ENCODE assay signal across 10 cellular contexts in genomic region chr6:160029525-160029924, GRCh38.
DNase-seq lines count a peak whose midpoint lies in the region; TF ChIP-seq lines count a peak whose summit lies in the region.
"Had no signal": no experiment of that assay in that cellular context is flagged by ENCODE, and none has a peak within 500 bp of the region (broad histone marks: within the 10 kb centered on the region; RNA-seq: fewer than 3 reads in every experiment).

No MANE protein-coding gene starts in this region.

- H3K4me2 ChIP-seq in BLaER1 treated with 17β-estradiol and CSF1 and Interleukin-3, amounts not matched to agents 10 nM and 100 nM: peak overlapping the region in 8 of 11 experiments; percentile 5 to 63 (median 52); a peak in 14 of 22 replicates

- H3K36me3 ChIP-seq in BLaER1 treated with 17β-estradiol and CSF1 and Interleukin-3, amounts not matched to agents 10 nM and 100 nM: peaks cover 77 to 100% (median 96%) of the 10 kb centered on the region in 11 experiments

- H3K4me3 Mint-ChIP-seq in activated T-helper 1 cell treated with anti-CD3 and anti-CD28 coated beads, Interleukin-12 subunit alpha, Interleukin-12 subunit beta, Interleukin-2, Interleukin-4 antibody, amounts not matched to agents 30 ng/mL and 10 ng/mL and 1 ng/mL, durations not matched to agents 14 hours and 24 hours and 36 hours: no peak overlapping the region
- no peak overlapping the region for H3K4me3 Mint-ChIP-seq in immature natural killer cell

- DNase-seq in activated T-helper 1 cell treated with anti-CD3 and anti-CD28 coated beads, Interleukin-12 subunit alpha, Interleukin-12 subunit beta, Interleukin-2, Interleukin-4 antibody, amounts not matched to agents 30 ng/mL and 10 ng/mL and 1 ng/mL, durations not matched to agents 14 hours and 24 hours and 36 hours (ENCODE audit: low spot score): no peak
- DNase-seq in immature natural killer cell (no peak), retina (peak; percentile 14), GM20000 (ENCODE audit: low spot score) (no peak), NCI-H524 treated with DMSO at 0.1 percent for 48 hours (lab: John Stamatoyannopoulos, UW) (no peak), NCI-H2196 treated with DMSO at 0.1 percent for 48 hours (lab: John Stamatoyannopoulos, UW; ENCODE audit: unreplicated experiment) (no peak)
- DNase-seq in activated effector memory CD4-positive, alpha-beta T cell treated with Interleukin-2 at 50 U/mL for 16 hours: no peak
- DNase-seq: activated gamma-delta T cell, RPMI8226 had no signal

- peak overlapping the region in 2 of 11 experiments; percentile 45; a peak in 4 of 22 replicates for H3K9ac ChIP-seq in BLaER1 treated with 17β-estradiol and CSF1 and Interleukin-3, amounts not matched to agents 10 nM and 100 nM

- H3K9me3 Mint-ChIP-seq in activated T-helper 1 cell treated with anti-CD3 and anti-CD28 coated beads, Interleukin-12 subunit alpha, Interleukin-12 subunit beta, Interleukin-2, Interleukin-4 antibody, amounts not matched to agents 30 ng/mL and 10 ng/mL and 1 ng/mL, durations not matched to agents 14 hours and 24 hours and 36 hours: no peaks in the 10 kb centered on the region
- no peaks in the 10 kb centered on the region for H3K9me3 Mint-ChIP-seq in immature natural killer cell

- peaks cover 0 to 42% (median 30%) of the 10 kb centered on the region in 10 experiments; a peak in 16 of 20 replicates for H3K4me1 ChIP-seq in BLaER1 treated with 17β-estradiol and CSF1 and Interleukin-3, amounts not matched to agents 10 nM and 100 nM

- H3K27ac Mint-ChIP-seq in activated T-helper 1 cell treated with anti-CD3 and anti-CD28 coated beads, Interleukin-12 subunit alpha, Interleukin-12 subunit beta, Interleukin-2, Interleukin-4 antibody, amounts not matched to agents 30 ng/mL and 10 ng/mL and 1 ng/mL, durations not matched to agents 14 hours and 24 hours and 36 hours: peak overlapping the region; percentile 48
- H3K27ac Mint-ChIP-seq in immature natural killer cell: peak overlapping the region in 5 of 6 donors; percentile 14 to 91 (median 81)

- peaks cover 51% of the 10 kb centered on the region for H3K36me3 Mint-ChIP-seq in activated T-helper 1 cell treated with anti-CD3 and anti-CD28 coated beads, Interleukin-12 subunit alpha, Interleukin-12 subunit beta, Interleukin-2, Interleukin-4 antibody, amounts not matched to agents 30 ng/mL and 10 ng/mL and 1 ng/mL, durations not matched to agents 14 hours and 24 hours and 36 hours (ENCODE audit: low read depth)
- H3K36me3 Mint-ChIP-seq in immature natural killer cell: peaks cover 11 to 52% (median 29%) of the 10 kb centered on the region in 3 donors

- peak overlapping the region in 5 of 11 experiments; percentile 2 to 60 (median 22); a peak in 4 of 22 replicates for H3K27ac ChIP-seq in BLaER1 treated with 17β-estradiol and CSF1 and Interleukin-3, amounts not matched to agents 10 nM and 100 nM

- no peak for TF ChIP-seq CTCF in GM20000 (IDR thresholded peaks at IDR 0.05; ENCODE audit: extremely low read depth, missing control alignments)

- H3K27me3 ChIP-seq in BLaER1 treated with 17β-estradiol and CSF1 and Interleukin-3, amounts not matched to agents 10 nM and 100 nM: no peaks in the 10 kb centered on the region

- no peaks in the 10 kb centered on the region for H3K27me3 Mint-ChIP-seq in activated T-helper 1 cell treated with anti-CD3 and anti-CD28 coated beads, Interleukin-12 subunit alpha, Interleukin-12 subunit beta, Interleukin-2, Interleukin-4 antibody, amounts not matched to agents 30 ng/mL and 10 ng/mL and 1 ng/mL, durations not matched to agents 14 hours and 24 hours and 36 hours (ENCODE audit: insufficient read depth)
- H3K27me3 Mint-ChIP-seq in immature natural killer cell (ENCODE audit: low read depth in 3 of 3): peaks cover 0 to 2% (median 1%) of the 10 kb centered on the region in 3 donors

- intact Hi-C loops in activated T-helper 1 cell treated with anti-CD3 and anti-CD28 coated beads, Interleukin-12 subunit alpha, Interleukin-12 subunit beta, Interleukin-2, Interleukin-4 antibody, amounts not matched to agents 30 ng/mL and 10 ng/mL and 1 ng/mL, durations not matched to agents 14 hours and 24 hours and 36 hours (cut with micrococcal nuclease): no loop called here

- H3K4me3 ChIP-seq in BLaER1 treated with 17β-estradiol and CSF1 and Interleukin-3, amounts not matched to agents 10 nM and 100 nM: no peak overlapping the region

- no peaks in the 10 kb centered on the region for H3K9me3 ChIP-seq in BLaER1 treated with 17β-estradiol and CSF1 and Interleukin-3, amounts not matched to agents 10 nM and 100 nM (replicated peaks in 1 of 11)

- H4K20me1 ChIP-seq in BLaER1 treated with 17β-estradiol and CSF1 and Interleukin-3, amounts not matched to agents 10 nM and 100 nM: peaks cover 0 to 100% (median 18%) of the 10 kb centered on the region in 11 experiments; a peak in 14 of 22 replicates

- peaks cover 34% of the 10 kb centered on the region for H3K4me1 Mint-ChIP-seq in activated T-helper 1 cell treated with anti-CD3 and anti-CD28 coated beads, Interleukin-12 subunit alpha, Interleukin-12 subunit beta, Interleukin-2, Interleukin-4 antibody, amounts not matched to agents 30 ng/mL and 10 ng/mL and 1 ng/mL, durations not matched to agents 14 hours and 24 hours and 36 hours (ENCODE audit: low read depth)
- peaks cover 13 to 75% of the 10 kb centered on the region in 2 donors for H3K4me1 Mint-ChIP-seq in immature natural killer cell
